In genomic region chr21:9759972-9760371, GRCh38 we compare ENCODE assay signal across 23 cellular contexts.
DNase-seq lines count a peak whose midpoint lies in the region; ATAC-seq and TF ChIP-seq lines count a peak whose summit lies in the region.
"Had no signal": no experiment of that assay in that cellular context is flagged by ENCODE, and none has a peak within 500 bp of the region (broad histone marks: within the 10 kb centered on the region; RNA-seq: fewer than 3 reads in every experiment).

No MANE protein-coding gene starts in this region.

- no peak overlapping the region for H3K27ac Mint-ChIP-seq in endodermal cell
- H3K27ac Mint-ChIP-seq in osteocyte (ENCODE audit: unreplicated experiment): no peak overlapping the region
- H3K27ac Mint-ChIP-seq: CD14-positive monocyte; CD4-positive, alpha-beta T cell; CD8-positive, alpha-beta memory T cell had no signal

- no peak for DNase-seq in Right ventricle myocardium superior
- no peak for DNase-seq in right cardiac atrium
- DNase-seq in endodermal cell: no peak
- DNase-seq in osteocyte (ENCODE audit: extremely low spot score, unreplicated experiment): peak; percentile 84
- DNase-seq in effector CD4-positive, alpha-beta T cell: no peak
- no peak for DNase-seq in activated T-cell treated with anti-CD3 and anti-CD28 coated beads, Interleukin-2, amount 50 U/mL, for 4 hours
- DNase-seq in A172 (ENCODE audit: low spot score): no peak
- DNase-seq: ACHN; AML-193; BE2C; CD4-positive, alpha-beta T cell; CD8-positive, alpha-beta memory T cell; DMS 273 treated with DMSO at 0.1 percent for 48 hours; DMS53; DMS79 treated with DMSO at 0.1 percent for 48 hours; GF-D8; GM23248; H7; HCEC 1CT had no signal

- TF ChIP-seq CTCF in endodermal cell (conservative IDR thresholded peaks at IDR 0.05) (no peak), osteocyte (IDR thresholded peaks at IDR 0.05) (no peak)

- H3K27ac ChIP-seq in right cardiac atrium (ENCODE audit: low read length) (no peak overlapping the region), endodermal cell (ENCODE audit: low read depth, low read length) (no peak overlapping the region)
- H3K27ac ChIP-seq: 22Rv1; A549; BLaER1 treated with 17β-estradiol and CSF1 and Interleukin-3, amounts not matched to agents 10 nM and 100 nM; GM23248 had no signal

- H3K4me3 ChIP-seq in right cardiac atrium (ENCODE audit: low read length) (no peak overlapping the region), endodermal cell (ENCODE audit: low read length) (peak overlapping the region; percentile 1)
- H3K4me3 ChIP-seq: A549; BLaER1 treated with 17β-estradiol and CSF1 and Interleukin-3, amounts not matched to agents 10 nM and 100 nM; GM23248 had no signal

- H3K36me3 ChIP-seq in endodermal cell (ENCODE audit: control insufficient read depth, insufficient read depth, low read length): no peaks in the 10 kb centered on the region
- H3K36me3 ChIP-seq: BE2C; BLaER1 treated with 17β-estradiol and CSF1 and Interleukin-3, amounts not matched to agents 10 nM and 100 nM had no signal

- no peaks in the 10 kb centered on the region for H3K9me3 ChIP-seq in right cardiac atrium (ENCODE audit: control insufficient read depth, low read length)
- H3K9me3 ChIP-seq in endodermal cell (ENCODE audit: control insufficient read depth, low read length): peaks cover 91% of the 10 kb centered on the region
- H3K9me3 ChIP-seq: A549 had no signal

- no peaks in the 10 kb centered on the region for H3K4me1 Mint-ChIP-seq in endodermal cell
- H3K4me1 Mint-ChIP-seq in osteocyte (ENCODE audit: unreplicated experiment): no peaks in the 10 kb centered on the region
- no peaks in the 10 kb centered on the region for H3K4me1 Mint-ChIP-seq in activated T-cell treated with anti-CD3 and anti-CD28 coated beads, Interleukin-2, amount 50 U/mL, for 4 hours (ENCODE audit: low read depth)
- H3K4me1 Mint-ChIP-seq: CD14-positive monocyte; CD8-positive, alpha-beta memory T cell had no signal

- H3K4me3 Mint-ChIP-seq in endodermal cell: no peak overlapping the region
- H3K4me3 Mint-ChIP-seq in osteocyte (ENCODE audit: unreplicated experiment): no peak overlapping the region
- H3K4me3 Mint-ChIP-seq in activated T-cell treated with anti-CD3 and anti-CD28 coated beads, Interleukin-2, amount 50 U/mL, for 4 hours: no peak overlapping the region
- H3K4me3 Mint-ChIP-seq: CD14-positive monocyte; CD4-positive, alpha-beta T cell; CD8-positive, alpha-beta memory T cell had no signal

- no peaks in the 10 kb centered on the region for H3K27me3 Mint-ChIP-seq in endodermal cell (ENCODE audit: insufficient read depth)
- no peaks in the 10 kb centered on the region for H3K27me3 Mint-ChIP-seq in osteocyte (ENCODE audit: unreplicated experiment)
- no peaks in the 10 kb centered on the region for H3K27me3 Mint-ChIP-seq in activated T-cell treated with anti-CD3 and anti-CD28 coated beads, Interleukin-2, amount 50 U/mL, for 4 hours (ENCODE audit: low read depth)
- H3K27me3 Mint-ChIP-seq: CD4-positive, alpha-beta T cell; CD8-positive, alpha-beta memory T cell had no signal

- no peaks in the 10 kb centered on the region for H3K9me3 Mint-ChIP-seq in endodermal cell
- peaks cover 7% of the 10 kb centered on the region for H3K9me3 Mint-ChIP-seq in osteocyte (ENCODE audit: unreplicated experiment)
- H3K9me3 Mint-ChIP-seq in activated T-cell treated with anti-CD3 and anti-CD28 coated beads, Interleukin-2, amount 50 U/mL, for 4 hours: peaks cover 4% of the 10 kb centered on the region

- no peak overlapping the region for H3K9ac ChIP-seq in endodermal cell (ENCODE audit: extremely low read depth, low read length, poor library complexity, severe bottlenecking)
- H3K9ac ChIP-seq: BLaER1 treated with 17β-estradiol and CSF1 and Interleukin-3, amounts not matched to agents 10 nM and 100 nM; GM23248 had no signal

- H3K27me3 ChIP-seq in right cardiac atrium (ENCODE audit: control insufficient read depth, insufficient read depth) (no peaks in the 10 kb centered on the region), endodermal cell (ENCODE audit: control insufficient read depth, insufficient read depth, low read length, poor library complexity, severe bottlenecking) (no peaks in the 10 kb centered on the region)
- H3K27me3 ChIP-seq: BE2C; BLaER1 treated with 17β-estradiol and CSF1 and Interleukin-3, amounts not matched to agents 10 nM and 100 nM had no signal

- no peaks in the 10 kb centered on the region for H3K36me3 Mint-ChIP-seq in endodermal cell (ENCODE audit: low read depth)
- no peaks in the 10 kb centered on the region for H3K36me3 Mint-ChIP-seq in osteocyte (ENCODE audit: unreplicated experiment)
- H3K36me3 Mint-ChIP-seq in activated T-cell treated with anti-CD3 and anti-CD28 coated beads, Interleukin-2, amount 50 U/mL, for 4 hours (ENCODE audit: insufficient read depth): no peaks in the 10 kb centered on the region
- H3K36me3 Mint-ChIP-seq: CD14-positive monocyte; CD8-positive, alpha-beta memory T cell had no signal

- H3K4me1 ChIP-seq in right cardiac atrium (ENCODE audit: control insufficient read depth, insufficient read depth, low read length): no peaks in the 10 kb centered on the region
- no peaks in the 10 kb centered on the region for H3K4me1 ChIP-seq in endodermal cell (ENCODE audit: control insufficient read depth, insufficient read depth, low read length)
- H3K4me1 ChIP-seq: A549; BE2C; BLaER1 treated with 17β-estradiol and CSF1 and Interleukin-3, amounts not matched to agents 10 nM and 100 nM had no signal

- intact Hi-C loops in Right ventricle myocardium superior (cut with DNase I) (no loop called here), right cardiac atrium (cut with DNase I) (no loop called here)

- ATAC-seq in Right ventricle myocardium superior (ENCODE audit: poor library complexity) (peak; percentile 13), right cardiac atrium (no peak)
- no peak for ATAC-seq in activated T-cell treated with anti-CD3 and anti-CD28 coated beads, Interleukin-2, amount 50 U/mL, for 4 hours
- ATAC-seq: A549 had no signal

- WGBS in right cardiac atrium: 75% methylated on average over 9 of the region's 9 CpGs
- WGBS in endodermal cell (ENCODE audit: insufficient coverage in 1 of 2, insufficient read length in 1 of 2), 2 experiments: 87 to 88% methylated on average over 9 of the region's 9 CpGs
